In genomic region chr21:41759926-41760325, GRCh38 we compare ENCODE assay signal across 23 cellular contexts. TPM values are rescaled to one million over a fixed set of nuclear protein-coding genes. Genes with fewer than 3 reads are reported as not detected.
DNase-seq lines count a peak whose midpoint lies in the region; ATAC-seq, FAIRE-seq and TF ChIP-seq lines count a peak whose summit lies in the region.
"Had no signal": no experiment of that assay in that cellular context is flagged by ENCODE, and none has a peak within 500 bp of the region (broad histone marks: within the 10 kb centered on the region; RNA-seq: fewer than 3 reads in every experiment).

No MANE protein-coding gene starts in this region.

- no peak for TF ChIP-seq CTCF in Panc1 (IDR thresholded peaks at IDR 0.05)
- TF ChIP-seq CTCF in foreskin keratinocyte (conservative IDR thresholded peaks at IDR 0.05), result no peak

- CTCF ChIA-PET in Panc1 (lab: Charles Lee), result interaction anchor here (0.6 kb wide), 1 partner anchor 434 kb away, joined by 3 read pairs; no protein-coding TSS in a partner anchor

- WGBS in aorta, 2 donors, result 89 to 90% methylated on average over 5 of the region's 5 CpGs

- POLR2A ChIA-PET in Panc1 (lab: Charles Lee), result interaction anchor here (1.4 kb wide), 1 partner anchor 147 kb away, joined by 3 read pairs; no protein-coding TSS in a partner anchor

- BruUV-seq in Panc1 (replicated peaks; lab: Mats Ljungman, UMichigan), result no TSS peak

- H3K36me3 ChIP-seq in Panc1 (ENCODE audit: control insufficient read depth, insufficient read depth, low read length), result no peaks in the 10 kb centered on the region
- no peaks in the 10 kb centered on the region for H3K36me3 ChIP-seq in aorta (ENCODE audit: control insufficient read depth in 1 of 2, insufficient read depth in 2 of 2, low read length in 1 of 2)
- H3K36me3 ChIP-seq: BE2C had no signal

- H3K27ac ChIP-seq in Panc1 (ENCODE audit: low read length), result peak overlapping the region; percentile 98
- no peak overlapping the region for H3K27ac ChIP-seq in foreskin keratinocyte
- no peak overlapping the region for H3K27ac ChIP-seq in aorta (ENCODE audit: low read depth in 1 of 2, low read length in 2 of 2)
- H3K27ac ChIP-seq: HL-60, SK-N-MC had no signal

- no peaks in the 10 kb centered on the region for H3K27me3 ChIP-seq in Panc1 (ENCODE audit: control insufficient read depth, insufficient read depth, low read length)
- no peaks in the 10 kb centered on the region for H3K27me3 ChIP-seq in foreskin keratinocyte
- H3K27me3 ChIP-seq in aorta (ENCODE audit: control insufficient read depth in 1 of 2, insufficient read depth in 2 of 2, low read length in 1 of 2), result no peaks in the 10 kb centered on the region

- intact Hi-C loops in Panc1 (cut with micrococcal nuclease; ENCODE audit: unreplicated experiment), result loop anchor here (5.0 kb wide), 1 partner anchor 148 kb away; no protein-coding TSS in a partner anchor
- intact Hi-C loops in aorta (cut with DNase I), result loop anchor here in 1 of 2 donors (10.0 kb wide), 1 partner anchor 115 kb away; no protein-coding TSS in a partner anchor

- H3K4me1 ChIP-seq in Panc1 (ENCODE audit: control insufficient read depth, insufficient read depth, low read length) (peaks cover 49% of the 10 kb centered on the region), foreskin keratinocyte (peaks cover 46% of the 10 kb centered on the region), aorta (ENCODE audit: control insufficient read depth in 1 of 2, insufficient read depth in 2 of 2, low read length in 2 of 2) (no peaks in the 10 kb centered on the region)
- H3K4me1 ChIP-seq: BE2C had no signal

- DNase-seq in ELR (ENCODE audit: low read depth), result peak; percentile 20
- no peak for DNase-seq in Panc1 (ENCODE audit: low read depth, low spot score)
- DNase-seq in foreskin keratinocyte, result peak in 1 of 2 donors; percentile 39
- DNase-seq in aorta, result peak; percentile 4 to 9
- DNase-seq in T-helper 9 cell, result no peak
- DNase-seq in RCC 7860 (ENCODE audit: low spot score), result no peak
- no peak for DNase-seq in NCI-H82 treated with DMSO at 0.1 percent for 48 hours (lab: John Stamatoyannopoulos, UW; ENCODE audit: unreplicated experiment)
- DNase-seq: BE2C; CD4-positive, alpha-beta T cell; GDM1; Kasumi-1; NCI-H1105 treated with DMSO at 0.1 percent for 48 hours; NCI-H187; NCI-H345; NK-92 treated with Interleukin-12 subunit alpha and Interleukin-12 subunit beta, amount 100 ng/mL, for 24 hours; T-helper 1 cell had no signal

- H3K4me3 ChIP-seq in Panc1 (ENCODE audit: low read depth in 2 of 2, low read length in 2 of 2), result peak overlapping the region; percentile 72 to 91
- H3K4me3 ChIP-seq in aorta (ENCODE audit: low read length in 2 of 2), result no peak overlapping the region
- H3K4me3 ChIP-seq: SK-N-MC had no signal

- in situ Hi-C loops in Panc1 (cut with HindIII; ENCODE audit: low pct_unique_long_range_greater_than_20kb, low sequenced_read_pairs), result loop anchor here (25.0 kb wide), 1 partner anchor 148 kb away; no protein-coding TSS in a partner anchor

- FAIRE-seq in RCC 7860 (lab: Jason Lieb, UNC), result no peak
- FAIRE-seq: GM12891, GM18507, HTR-8/SVneo had no signal

- H3K9me3 ChIP-seq in Panc1 (ENCODE audit: control insufficient read depth, insufficient read depth, low read depth, low read length), result no peaks in the 10 kb centered on the region
- no peaks in the 10 kb centered on the region for H3K9me3 ChIP-seq in aorta (ENCODE audit: control insufficient read depth, low read length)
- H3K9me3 ChIP-seq: BE2C had no signal

- ATAC-seq in Panc1 (no peak), foreskin keratinocyte (peak; percentile 16), aorta (ENCODE audit: low FRiP score) (no peak)
- ATAC-seq: Right ventricle myocardium inferior had no signal

RNA-seq across cellular contexts. Expression of gene RIPK4, which starts 6.9 kb away (rescaled TPM):
- 67.4 TPM for total RNA-seq in Panc1 (2021; ENCODE audit: unreplicated experiment)
- 76.4 TPM for polyA plus RNA-seq in Panc1 (2012; ENCODE audit: insufficient read length)
- total RNA-seq in foreskin keratinocyte, result 33.2 and 40.9 TPM in 2 replicates
- 18.9 and 23.8 TPM in 2 replicates for polyA plus RNA-seq in foreskin keratinocyte
- total RNA-seq in aorta, result 1 to 10 TPM; 3.0 to 3.6 TPM
- polyA plus RNA-seq in aorta, result 1 to 10 TPM; 7.5 to 8.9 TPM
- polyA plus RNA-seq: IgD-negative memory B cell had no signal

Comparison
In these comparisons a context has a peak if more than half of its experiments do, and no peak if none do; other contexts are left out.
1. DNase-seq: peak in ELR (single experiment) and aorta (2 of 2); none in Panc1 (single experiment), T-helper 9 cell (single experiment), RCC 7860 (single experiment) and NCI-H82 treated with DMSO at 0.1 percent for 48 hours (single experiment).
2. H3K4me3 ChIP-seq: peak in Panc1 (2 of 2); none in aorta (0 of 2).